1 cellular context compared by ENCODE assay signal in the genomic region with DNA sequence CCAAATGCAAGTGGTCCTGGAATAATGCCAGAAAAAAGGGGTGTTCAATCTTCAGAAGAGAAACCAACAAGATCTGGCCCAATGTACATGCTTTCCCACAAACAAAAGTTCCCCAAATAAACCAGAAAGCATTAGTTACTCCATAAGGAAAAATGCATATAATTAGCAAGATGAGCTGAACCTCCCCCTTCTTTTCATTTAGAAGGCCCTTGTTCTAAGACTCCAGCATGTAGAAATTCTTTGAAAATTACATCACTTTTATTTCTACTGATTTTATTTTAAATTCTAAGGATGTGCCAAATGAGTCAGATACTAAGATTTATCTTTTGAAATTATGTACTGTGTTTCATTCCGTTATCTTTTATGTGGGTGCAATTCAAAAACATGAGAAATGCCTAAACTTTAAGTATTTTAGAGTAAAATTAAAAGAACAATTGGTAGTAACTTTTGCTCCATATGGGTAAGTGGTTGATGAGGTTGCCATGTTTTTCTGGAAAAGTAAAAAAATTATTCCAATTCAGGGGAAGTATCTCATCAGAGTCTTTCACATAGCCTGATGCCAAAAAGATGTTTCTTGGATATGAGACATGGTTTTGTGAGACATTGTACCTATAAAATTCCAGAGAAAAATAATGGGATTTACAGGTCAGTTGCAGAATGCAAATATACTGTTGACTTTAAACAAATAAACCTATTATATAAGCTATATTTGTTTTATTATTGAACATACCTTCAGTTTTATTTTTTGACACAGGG.
TF ChIP-seq lines count a peak whose summit lies in the region.

No MANE protein-coding gene starts in this region.

TF ChIP-seq in H1, 55 proteins besides CTCF, POLR2A, EP300 and RAD21:
- TF ChIP-seq PHF8 (conservative IDR thresholded peaks at IDR 0.05; ENCODE audit: low read depth, low read length) (no peak), NANOG (IDR thresholded peaks at IDR 0.05; ENCODE audit: insufficient read depth, low read depth, low read length, poor library complexity, severe bottlenecking) (no peak), BACH1 (IDR thresholded peaks at IDR 0.05; ENCODE audit: low read length) (no peak), NRF1 (IDR thresholded peaks at IDR 0.05; ENCODE audit: low read depth, low read length) (no peak), ASH2L (IDR thresholded peaks at IDR 0.05; ENCODE audit: low read length) (no peak), SUZ12 (IDR thresholded peaks at IDR 0.05; ENCODE audit: low read length) (no peak), BCL11A (IDR thresholded peaks at IDR 0.05; ENCODE audit: low read depth in 2 of 2, low read length in 2 of 2) (no peak), EGR1 (IDR thresholded peaks at IDR 0.05; ENCODE audit: borderline replicate concordance, low read depth, low read length) (no peak), SIX5 (IDR thresholded peaks at IDR 0.05; ENCODE audit: low read depth, low read length) (no peak), SAP30 (IDR thresholded peaks at IDR 0.05; ENCODE audit: insufficient read depth, insufficient replicate concordance, low read length) (no peak)
- TF ChIP-seq, protein P1, sequence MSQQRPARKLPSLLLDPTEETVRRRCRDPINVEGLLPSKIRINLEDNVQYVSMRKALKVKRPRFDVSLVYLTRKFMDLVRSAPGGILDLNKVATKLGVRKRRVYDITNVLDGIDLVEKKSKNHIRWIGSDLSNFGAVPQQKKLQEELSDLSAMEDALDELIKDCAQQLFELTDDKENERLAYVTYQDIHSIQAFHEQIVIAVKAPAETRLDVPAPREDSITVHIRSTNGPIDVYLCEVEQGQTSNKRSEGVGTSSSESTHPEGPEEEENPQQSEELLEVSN (IDR thresholded peaks at IDR 0.05) = no peak
- TF ChIP-seq, protein P2, sequence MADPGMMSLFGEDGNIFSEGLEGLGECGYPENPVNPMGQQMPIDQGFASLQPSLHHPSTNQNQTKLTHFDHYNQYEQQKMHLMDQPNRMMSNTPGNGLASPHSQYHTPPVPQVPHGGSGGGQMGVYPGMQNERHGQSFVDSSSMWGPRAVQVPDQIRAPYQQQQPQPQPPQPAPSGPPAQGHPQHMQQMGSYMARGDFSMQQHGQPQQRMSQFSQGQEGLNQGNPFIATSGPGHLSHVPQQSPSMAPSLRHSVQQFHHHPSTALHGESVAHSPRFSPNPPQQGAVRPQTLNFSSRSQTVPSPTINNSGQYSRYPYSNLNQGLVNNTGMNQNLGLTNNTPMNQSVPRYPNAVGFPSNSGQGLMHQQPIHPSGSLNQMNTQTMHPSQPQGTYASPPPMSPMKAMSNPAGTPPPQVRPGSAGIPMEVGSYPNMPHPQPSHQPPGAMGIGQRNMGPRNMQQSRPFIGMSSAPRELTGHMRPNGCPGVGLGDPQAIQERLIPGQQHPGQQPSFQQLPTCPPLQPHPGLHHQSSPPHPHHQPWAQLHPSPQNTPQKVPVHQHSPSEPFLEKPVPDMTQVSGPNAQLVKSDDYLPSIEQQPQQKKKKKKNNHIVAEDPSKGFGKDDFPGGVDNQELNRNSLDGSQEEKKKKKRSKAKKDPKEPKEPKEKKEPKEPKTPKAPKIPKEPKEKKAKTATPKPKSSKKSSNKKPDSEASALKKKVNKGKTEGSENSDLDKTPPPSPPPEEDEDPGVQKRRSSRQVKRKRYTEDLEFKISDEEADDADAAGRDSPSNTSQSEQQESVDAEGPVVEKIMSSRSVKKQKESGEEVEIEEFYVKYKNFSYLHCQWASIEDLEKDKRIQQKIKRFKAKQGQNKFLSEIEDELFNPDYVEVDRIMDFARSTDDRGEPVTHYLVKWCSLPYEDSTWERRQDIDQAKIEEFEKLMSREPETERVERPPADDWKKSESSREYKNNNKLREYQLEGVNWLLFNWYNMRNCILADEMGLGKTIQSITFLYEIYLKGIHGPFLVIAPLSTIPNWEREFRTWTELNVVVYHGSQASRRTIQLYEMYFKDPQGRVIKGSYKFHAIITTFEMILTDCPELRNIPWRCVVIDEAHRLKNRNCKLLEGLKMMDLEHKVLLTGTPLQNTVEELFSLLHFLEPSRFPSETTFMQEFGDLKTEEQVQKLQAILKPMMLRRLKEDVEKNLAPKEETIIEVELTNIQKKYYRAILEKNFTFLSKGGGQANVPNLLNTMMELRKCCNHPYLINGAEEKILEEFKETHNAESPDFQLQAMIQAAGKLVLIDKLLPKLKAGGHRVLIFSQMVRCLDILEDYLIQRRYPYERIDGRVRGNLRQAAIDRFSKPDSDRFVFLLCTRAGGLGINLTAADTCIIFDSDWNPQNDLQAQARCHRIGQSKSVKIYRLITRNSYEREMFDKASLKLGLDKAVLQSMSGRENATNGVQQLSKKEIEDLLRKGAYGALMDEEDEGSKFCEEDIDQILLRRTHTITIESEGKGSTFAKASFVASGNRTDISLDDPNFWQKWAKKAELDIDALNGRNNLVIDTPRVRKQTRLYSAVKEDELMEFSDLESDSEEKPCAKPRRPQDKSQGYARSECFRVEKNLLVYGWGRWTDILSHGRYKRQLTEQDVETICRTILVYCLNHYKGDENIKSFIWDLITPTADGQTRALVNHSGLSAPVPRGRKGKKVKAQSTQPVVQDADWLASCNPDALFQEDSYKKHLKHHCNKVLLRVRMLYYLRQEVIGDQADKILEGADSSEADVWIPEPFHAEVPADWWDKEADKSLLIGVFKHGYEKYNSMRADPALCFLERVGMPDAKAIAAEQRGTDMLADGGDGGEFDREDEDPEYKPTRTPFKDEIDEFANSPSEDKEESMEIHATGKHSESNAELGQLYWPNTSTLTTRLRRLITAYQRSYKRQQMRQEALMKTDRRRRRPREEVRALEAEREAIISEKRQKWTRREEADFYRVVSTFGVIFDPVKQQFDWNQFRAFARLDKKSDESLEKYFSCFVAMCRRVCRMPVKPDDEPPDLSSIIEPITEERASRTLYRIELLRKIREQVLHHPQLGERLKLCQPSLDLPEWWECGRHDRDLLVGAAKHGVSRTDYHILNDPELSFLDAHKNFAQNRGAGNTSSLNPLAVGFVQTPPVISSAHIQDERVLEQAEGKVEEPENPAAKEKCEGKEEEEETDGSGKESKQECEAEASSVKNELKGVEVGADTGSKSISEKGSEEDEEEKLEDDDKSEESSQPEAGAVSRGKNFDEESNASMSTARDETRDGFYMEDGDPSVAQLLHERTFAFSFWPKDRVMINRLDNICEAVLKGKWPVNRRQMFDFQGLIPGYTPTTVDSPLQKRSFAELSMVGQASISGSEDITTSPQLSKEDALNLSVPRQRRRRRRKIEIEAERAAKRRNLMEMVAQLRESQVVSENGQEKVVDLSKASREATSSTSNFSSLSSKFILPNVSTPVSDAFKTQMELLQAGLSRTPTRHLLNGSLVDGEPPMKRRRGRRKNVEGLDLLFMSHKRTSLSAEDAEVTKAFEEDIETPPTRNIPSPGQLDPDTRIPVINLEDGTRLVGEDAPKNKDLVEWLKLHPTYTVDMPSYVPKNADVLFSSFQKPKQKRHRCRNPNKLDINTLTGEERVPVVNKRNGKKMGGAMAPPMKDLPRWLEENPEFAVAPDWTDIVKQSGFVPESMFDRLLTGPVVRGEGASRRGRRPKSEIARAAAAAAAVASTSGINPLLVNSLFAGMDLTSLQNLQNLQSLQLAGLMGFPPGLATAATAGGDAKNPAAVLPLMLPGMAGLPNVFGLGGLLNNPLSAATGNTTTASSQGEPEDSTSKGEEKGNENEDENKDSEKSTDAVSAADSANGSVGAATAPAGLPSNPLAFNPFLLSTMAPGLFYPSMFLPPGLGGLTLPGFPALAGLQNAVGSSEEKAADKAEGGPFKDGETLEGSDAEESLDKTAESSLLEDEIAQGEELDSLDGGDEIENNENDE (IDR thresholded peaks at IDR 0.05; ENCODE audit: insufficient replicate concordance, low read length) = no peak
- TF ChIP-seq, protein P3, sequence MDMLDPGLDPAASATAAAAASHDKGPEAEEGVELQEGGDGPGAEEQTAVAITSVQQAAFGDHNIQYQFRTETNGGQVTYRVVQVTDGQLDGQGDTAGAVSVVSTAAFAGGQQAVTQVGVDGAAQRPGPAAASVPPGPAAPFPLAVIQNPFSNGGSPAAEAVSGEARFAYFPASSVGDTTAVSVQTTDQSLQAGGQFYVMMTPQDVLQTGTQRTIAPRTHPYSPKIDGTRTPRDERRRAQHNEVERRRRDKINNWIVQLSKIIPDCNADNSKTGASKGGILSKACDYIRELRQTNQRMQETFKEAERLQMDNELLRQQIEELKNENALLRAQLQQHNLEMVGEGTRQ (IDR thresholded peaks at IDR 0.05; ENCODE audit: low read length) = no peak
